In the genomic region with DNA sequence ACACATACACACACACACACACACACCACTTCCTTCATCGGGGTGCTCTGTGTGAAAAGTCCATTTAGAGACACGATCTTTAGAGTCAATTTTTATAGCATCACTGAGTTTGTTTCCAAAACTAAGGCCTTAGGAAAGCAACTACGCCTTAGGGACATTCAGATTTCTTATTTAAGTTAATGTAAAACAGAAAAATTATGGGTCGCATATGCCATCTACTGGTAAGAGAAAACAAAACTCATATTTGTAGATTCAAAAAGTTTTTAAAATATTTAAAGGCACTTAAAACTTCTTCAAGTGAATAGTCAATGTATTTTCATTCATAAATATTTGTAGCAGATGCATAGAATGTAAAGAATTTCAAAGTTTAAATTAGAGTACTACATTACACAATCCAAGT, we compare ENCODE assay signal across 9 cellular contexts.
DNase-seq lines count a peak whose midpoint lies in the region; ATAC-seq and TF ChIP-seq lines count a peak whose summit lies in the region.
"Had no signal": no experiment of that assay in that cellular context is flagged by ENCODE, and none has a peak within 500 bp of the region (broad histone marks: within the 10 kb centered on the region; RNA-seq: fewer than 3 reads in every experiment).

No MANE protein-coding gene starts in this region.

- H3K27me3 Mint-ChIP-seq in osteocyte (ENCODE audit: unreplicated experiment): no peaks in the 10 kb centered on the region
- H3K27me3 Mint-ChIP-seq: dendritic cell treated with granulocyte-macrophage colony-stimulating factor and Interleukin-4, amounts not matched to agents 40 ng/mL and 50 ng/mL, for 4 days had no signal

- H3K36me3 Mint-ChIP-seq in osteocyte (ENCODE audit: unreplicated experiment): peaks cover 24% of the 10 kb centered on the region

- H3K27me3 ChIP-seq in DND-41 (ENCODE audit: insufficient read depth, low read length, poor library complexity) (no peaks in the 10 kb centered on the region), ovary (no peaks in the 10 kb centered on the region)

- TF ChIP-seq CTCF in DND-41 (IDR thresholded peaks at IDR 0.05; ENCODE audit: borderline replicate concordance, extremely low read depth, low read length, poor library complexity, severe bottlenecking) (peak; percentile 24), osteocyte (IDR thresholded peaks at IDR 0.05) (peak; percentile 58), ovary (IDR thresholded peaks at IDR 0.05) (peak in 1 of 3 donors; percentile 20), omental fat pad (IDR thresholded peaks at IDR 0.05) (no peak)

- no peaks in the 10 kb centered on the region for H3K79me2 ChIP-seq in DND-41 (ENCODE audit: insufficient read depth, low read length)

- no peak for TF ChIP-seq EP300 in ovary (IDR thresholded peaks at IDR 0.05)

- no peak overlapping the region for H2AFZ ChIP-seq in DND-41 (ENCODE audit: low read depth, low read length)

- no peak for TF ChIP-seq POLR2A in ovary (IDR thresholded peaks at IDR 0.05)

- intact Hi-C loops in ovary (cut with DNase I): no loop called here

- H3K36me3 ChIP-seq in DND-41 (ENCODE audit: insufficient read depth, low read length): peaks cover 29% of the 10 kb centered on the region
- no peaks in the 10 kb centered on the region for H3K36me3 ChIP-seq in ovary

- no peak for DNase-seq in DND-41
- peak; percentile 54 for DNase-seq in NCI-H1694 treated with DMSO at 0.1 percent for 48 hours (lab: John Stamatoyannopoulos, UW)
- DNase-seq in cerebellar cortex (ENCODE audit: low spot score): peak; percentile 16
- DNase-seq in osteocyte (ENCODE audit: extremely low spot score, unreplicated experiment): no peak
- no peak for DNase-seq in ovary
- no peak for DNase-seq in stimulated activated CD4-positive, alpha-beta T cell treated with anti-CD3 and anti-CD28 coated beads, Interleukin-12 subunit alpha, Interleukin-12 subunit beta, amount 100 ng/mL, for 4 hours
- no peak for DNase-seq in omental fat pad (ENCODE audit: low spot score)

- WGBS in ovary, 3 donors: 33 to 36% (median 36%) methylated on average over 4 of the region's 4 CpGs

- no peaks in the 10 kb centered on the region for H4K20me1 ChIP-seq in DND-41 (ENCODE audit: insufficient read depth, low read length)

- no peaks in the 10 kb centered on the region for H3K9me3 Mint-ChIP-seq in osteocyte (ENCODE audit: unreplicated experiment)
- H3K9me3 Mint-ChIP-seq: dendritic cell treated with granulocyte-macrophage colony-stimulating factor and Interleukin-4, amounts not matched to agents 40 ng/mL and 50 ng/mL, for 4 days had no signal

- H3K27ac ChIP-seq in DND-41 (ENCODE audit: low read length) (no peak overlapping the region), ovary (no peak overlapping the region)

- ATAC-seq in DND-41 (ENCODE audit: insufficient read depth, low read depth): no peak
- ATAC-seq in omental fat pad (ENCODE audit: low FRiP score): no peak
- no peak for ATAC-seq in GM19023 (IDR thresholded peaks at IDR 0.05; ENCODE audit: unreplicated experiment)

- H3K4me1 ChIP-seq in DND-41 (ENCODE audit: insufficient read depth, low read length) (no peaks in the 10 kb centered on the region), ovary (ENCODE audit: insufficient read depth) (no peaks in the 10 kb centered on the region)

- H3K4me3 ChIP-seq in DND-41 (ENCODE audit: low read depth in 1 of 2, low read length in 2 of 2) (no peak overlapping the region), ovary (no peak overlapping the region)

- no peak overlapping the region for H3K9ac ChIP-seq in DND-41 (ENCODE audit: low read depth, low read length)

- H3K27ac Mint-ChIP-seq in osteocyte (ENCODE audit: unreplicated experiment): no peak overlapping the region
- H3K27ac Mint-ChIP-seq: dendritic cell treated with granulocyte-macrophage colony-stimulating factor and Interleukin-4, amounts not matched to agents 40 ng/mL and 50 ng/mL, for 4 days had no signal

- H3K4me3 Mint-ChIP-seq in osteocyte (ENCODE audit: unreplicated experiment): no peak overlapping the region
- H3K4me3 Mint-ChIP-seq: dendritic cell treated with granulocyte-macrophage colony-stimulating factor and Interleukin-4, amounts not matched to agents 40 ng/mL and 50 ng/mL, for 4 days had no signal

- H3K4me2 ChIP-seq in DND-41 (ENCODE audit: insufficient read depth, low read length): no peak overlapping the region

- H3K4me1 Mint-ChIP-seq in osteocyte (ENCODE audit: unreplicated experiment): peaks cover 11% of the 10 kb centered on the region

- H3K9me3 ChIP-seq in DND-41 (ENCODE audit: insufficient read depth, low read length, severe bottlenecking) (no peaks in the 10 kb centered on the region), ovary (no peaks in the 10 kb centered on the region)

Comparison
In these comparisons a context has a peak if more than half of its experiments do, and no peak if none do; other contexts are left out.
1. DNase-seq: peak in NCI-H1694 treated with DMSO at 0.1 percent for 48 hours (single experiment) and cerebellar cortex (single experiment); none in DND-41 (single experiment), osteocyte (single experiment), ovary (0 of 5), stimulated activated CD4-positive, alpha-beta T cell treated with anti-CD3 and anti-CD28 coated beads, Interleukin-12 subunit alpha, Interleukin-12 subunit beta, amount 100 ng/mL, for 4 hours (single experiment) and omental fat pad (single experiment).
2. CTCF ChIP-seq: peak in DND-41 (single experiment) and osteocyte (single experiment); none in omental fat pad (0 of 3).